ENCODE assay signal across 18 cellular contexts in the genomic region with DNA sequence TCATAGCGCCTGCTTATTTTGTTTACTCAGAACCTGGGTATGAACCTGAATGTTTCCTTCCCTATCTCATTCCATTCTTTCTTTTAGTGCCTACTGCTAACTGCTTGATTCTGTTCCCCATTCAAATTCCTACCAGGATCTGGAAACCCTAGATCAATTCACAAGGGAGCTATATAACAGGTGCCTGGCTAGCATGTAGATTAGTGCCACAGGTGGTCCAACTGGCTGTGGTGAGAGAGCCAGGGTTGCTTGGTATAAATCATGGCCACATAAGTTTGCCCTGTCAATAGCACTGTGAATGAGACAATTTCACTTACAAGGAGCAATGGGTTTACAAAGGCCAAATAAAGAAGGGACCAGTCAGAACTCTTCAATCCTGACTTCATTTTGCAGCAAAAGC. TPM values are rescaled to one million over a fixed set of nuclear protein-coding genes. Genes with fewer than 3 reads are reported as not detected.
"Had no signal": no experiment of that assay in that cellular context is flagged by ENCODE, and none has a peak within 500 bp of the region (broad histone marks: within the 10 kb centered on the region; RNA-seq: fewer than 3 reads in every experiment).

No MANE protein-coding gene starts in this region.

- H3K36me3 ChIP-seq: tibial artery, vagina had no signal

- DNase-seq: activated CD4-positive, alpha-beta T cell treated with anti-CD3 and anti-CD28 coated beads, Interleukin-2, amount 10 ng/mL, durations not matched to agents 7 days and 5 days; activated CD4-positive, CD25-positive, alpha-beta regulatory T cell; activated gamma-delta T cell treated with Interleukin-2 at 50 U/mL for 16 hours; activated naive CD8-positive, alpha-beta T cell treated with anti-CD3 and anti-CD28 coated beads for 36 hours; amygdala; body of pancreas; caudate nucleus; left ventricle myocardium superior; stimulated activated CD4-positive, alpha-beta T cell treated with anti-CD3 and anti-CD28 coated beads, Interleukin-4, amount 100 ng/mL, for 24 hours; stimulated activated naive CD4-positive, alpha-beta T cell; tibial artery had no signal

- H3K9me3 ChIP-seq: body of pancreas, tibial artery, vagina had no signal

- H3K4me3 ChIP-seq: body of pancreas, coronary artery, skin epidermis, tibial artery, vagina had no signal

- ATAC-seq: body of pancreas; esophagus mucosa; left ventricle myocardium superior; natural killer cell treated with Interleukin-12 subunit alpha and Interleukin-12 subunit beta and Interleukin-15 and Interleukin-18, amount 100 ng/mL, for 72 hours had no signal

- H3K27ac ChIP-seq: body of pancreas, coronary artery, skin epidermis, tibial artery, vagina had no signal

- H3K4me1 ChIP-seq: vagina had no signal

- H3K27me3 ChIP-seq: body of pancreas, tibial artery, vagina had no signal

RNA-seq across cellular contexts. Expression of a gene that starts 27.2 kb away (rescaled TPM):
- total RNA-seq: activated CD4-positive, alpha-beta T cell treated with anti-CD3 and anti-CD28 coated beads, Interleukin-2, amount 10 ng/mL, durations not matched to agents 7 days and 5 days; activated naive CD8-positive, alpha-beta T cell treated with anti-CD3 and anti-CD28 coated beads for 36 hours; body of pancreas; esophagus mucosa; kidney epithelial cell; left ventricle myocardium superior; subcutaneous adipose tissue; vagina had no signal
